11 cellular contexts compared by ENCODE assay signal in genomic region chrX:128106630-128107029, GRCh38. TPM values are rescaled to one million over a fixed set of nuclear protein-coding genes. Genes with fewer than 3 reads are reported as not detected.
DNase-seq lines count a peak whose midpoint lies in the region; ATAC-seq and TF ChIP-seq lines count a peak whose summit lies in the region.
"Had no signal": no experiment of that assay in that cellular context is flagged by ENCODE, and none has a peak within 500 bp of the region (broad histone marks: within the 10 kb centered on the region; RNA-seq: fewer than 3 reads in every experiment).

No MANE protein-coding gene starts in this region.

- H3K4me1 Mint-ChIP-seq in activated T-cell treated with anti-CD3 and anti-CD28 coated beads, Interleukin-2, amount 50 U/mL, for 4 hours (ENCODE audit: low read depth), result no peaks in the 10 kb centered on the region

- H3K27ac ChIP-seq in OCI-LY7 (ENCODE audit: low read depth, low read length, poor library complexity, severe bottlenecking), result no peak overlapping the region
- no peak overlapping the region for H3K27ac ChIP-seq in iPS DF 6.9 (ENCODE audit: low read length)
- H3K27ac ChIP-seq in aorta (ENCODE audit: low read depth in 1 of 2, low read length in 2 of 2), result no peak overlapping the region

- H3K27me3 Mint-ChIP-seq in activated T-cell treated with anti-CD3 and anti-CD28 coated beads, Interleukin-2, amount 50 U/mL, for 4 hours (ENCODE audit: low read depth), result no peaks in the 10 kb centered on the region

- no peak for ATAC-seq in activated T-cell treated with anti-CD3 and anti-CD28 coated beads, Interleukin-2, amount 50 U/mL, for 4 hours
- ATAC-seq in HG02759 (IDR thresholded peaks at IDR 0.05; ENCODE audit: unreplicated experiment) (no peak), aorta (ENCODE audit: low FRiP score) (no peak)
- ATAC-seq: CD8-positive, alpha-beta T cell had no signal

- no peak overlapping the region for H3K4me3 Mint-ChIP-seq in activated T-cell treated with anti-CD3 and anti-CD28 coated beads, Interleukin-2, amount 50 U/mL, for 4 hours
- H3K4me3 Mint-ChIP-seq: activated T-helper 1 cell treated with anti-CD3 and anti-CD28 coated beads, Interleukin-12 subunit alpha, Interleukin-12 subunit beta, Interleukin-2, Interleukin-4 antibody, amounts not matched to agents 30 ng/mL and 10 ng/mL and 1 ng/mL, durations not matched to agents 14 hours and 24 hours and 36 hours; CD8-positive, alpha-beta T cell had no signal

- H3K4me2 ChIP-seq in OCI-LY7 (ENCODE audit: low read length), result no peak overlapping the region

- peak; percentile 45 for TF ChIP-seq CTCF in OCI-LY7 (conservative IDR thresholded peaks at IDR 0.05; ENCODE audit: low read length)

- in situ Hi-C loops in ACHN (cut with HindIII; ENCODE audit: low pct_ligation_motif_present, low pct_unique_long_range_greater_than_20kb, low sequenced_read_pairs), result no loop called here

- H3K27me3 ChIP-seq in iPS DF 6.9 (ENCODE audit: control insufficient read depth, insufficient read depth, low read length), result no peaks in the 10 kb centered on the region
- H3K27me3 ChIP-seq in aorta (ENCODE audit: control insufficient read depth in 1 of 2, insufficient read depth in 2 of 2, low read length in 1 of 2), result no peaks in the 10 kb centered on the region

- CTCF ChIA-PET in OCI-LY7 (lab: Charles Lee; ENCODE audit: unreplicated experiment), result no interaction called here

- H3K79me2 ChIP-seq in OCI-LY7 (ENCODE audit: insufficient read depth, low read depth, low read length), result no peaks in the 10 kb centered on the region

- H3K36me3 Mint-ChIP-seq in activated T-cell treated with anti-CD3 and anti-CD28 coated beads, Interleukin-2, amount 50 U/mL, for 4 hours (ENCODE audit: insufficient read depth), result no peaks in the 10 kb centered on the region
- H3K36me3 Mint-ChIP-seq: CD8-positive, alpha-beta T cell had no signal

- no TSS peak for BruUV-seq in OCI-LY7 (replicated peaks; lab: Mats Ljungman, UMichigan)

- no peaks in the 10 kb centered on the region for H3K9me3 ChIP-seq in OCI-LY7 (ENCODE audit: low read length)
- H3K9me3 ChIP-seq in iPS DF 6.9 (ENCODE audit: control insufficient read depth, insufficient read depth, low read length), result no peaks in the 10 kb centered on the region
- no peaks in the 10 kb centered on the region for H3K9me3 ChIP-seq in aorta (ENCODE audit: control insufficient read depth, low read length)

- peak; percentile 34 for DNase-seq in ACHN
- peak; percentile 9 for DNase-seq in HK-2 (ENCODE audit: unreplicated experiment)
- peak; percentile 0 for DNase-seq in OCI-LY7 (ENCODE audit: low spot score)
- peak; percentile 7 for DNase-seq in iPS DF 6.9 (ENCODE audit: low read depth, low spot score)
- no peak for DNase-seq in activated T-cell treated with anti-CD3 and anti-CD28 coated beads, Interleukin-2, amount 50 U/mL, for 4 hours
- DNase-seq in C1 segment of cervical spinal cord (lab: John Stamatoyannopoulos, UW), result no peak
- no peak for DNase-seq in aorta
- DNase-seq: CD8-positive, alpha-beta T cell had no signal

- WGBS in iPS DF 6.9 (ENCODE audit: insufficient coverage, insufficient read length), result no CpG with 5 or more reads among the region's 1 CpG
- WGBS in aorta, 2 donors, result 9 to 31% methylated on average over 1 of the region's 1 CpG

- POLR2A ChIA-PET in OCI-LY7 (lab: Charles Lee), result no interaction called here

- no peak overlapping the region for H2AFZ ChIP-seq in OCI-LY7 (ENCODE audit: low read length)

- no peaks in the 10 kb centered on the region for H4K20me1 ChIP-seq in OCI-LY7 (ENCODE audit: insufficient read depth, low read length)

- H3K9me2 ChIP-seq in OCI-LY7 (ENCODE audit: insufficient read depth, low read length), result no peaks in the 10 kb centered on the region

- no peaks in the 10 kb centered on the region for H3K9me3 Mint-ChIP-seq in activated T-cell treated with anti-CD3 and anti-CD28 coated beads, Interleukin-2, amount 50 U/mL, for 4 hours
- H3K9me3 Mint-ChIP-seq: activated T-helper 1 cell treated with anti-CD3 and anti-CD28 coated beads, Interleukin-12 subunit alpha, Interleukin-12 subunit beta, Interleukin-2, Interleukin-4 antibody, amounts not matched to agents 30 ng/mL and 10 ng/mL and 1 ng/mL, durations not matched to agents 14 hours and 24 hours and 36 hours; CD8-positive, alpha-beta T cell had no signal

- H3K4me1 ChIP-seq in OCI-LY7 (ENCODE audit: insufficient read depth, low read length, poor library complexity, severe bottlenecking) (no peaks in the 10 kb centered on the region), iPS DF 6.9 (ENCODE audit: control insufficient read depth, insufficient read depth, low read length) (no peaks in the 10 kb centered on the region), aorta (ENCODE audit: control insufficient read depth in 1 of 2, insufficient read depth in 2 of 2, low read length in 2 of 2) (no peaks in the 10 kb centered on the region)

- H3K4me3 ChIP-seq in OCI-LY7 (ENCODE audit: low read depth, low read length, poor library complexity, severe bottlenecking) (no peak overlapping the region), iPS DF 6.9 (ENCODE audit: low read length) (no peak overlapping the region), aorta (ENCODE audit: low read length in 2 of 2) (no peak overlapping the region)

- intact Hi-C loops in OCI-LY7 (cut with micrococcal nuclease; ENCODE audit: unreplicated experiment), result no loop called here
- intact Hi-C loops in aorta (cut with DNase I), result no loop called here

- H3K36me3 ChIP-seq in OCI-LY7 (ENCODE audit: insufficient read depth, low read length) (no peaks in the 10 kb centered on the region), iPS DF 6.9 (ENCODE audit: control insufficient read depth, insufficient read depth, low read length) (no peaks in the 10 kb centered on the region), aorta (ENCODE audit: control insufficient read depth in 1 of 2, insufficient read depth in 2 of 2, low read length in 1 of 2) (no peaks in the 10 kb centered on the region)

RNA-seq across cellular contexts. Expression of gene ACTRT1, which starts 54.4 kb away (rescaled TPM):
- not detected in 2 replicates for total RNA-seq in OCI-LY7 (2014; rRNA removed; shearing (Covaris generic))
- not detected in 2 replicates for total RNA-seq in OCI-LY7 (2022)
- not detected for total RNA-seq in activated T-cell treated with anti-CD3 and anti-CD28 coated beads, Interleukin-2, amount 50 U/mL, for 4 hours
- not detected for total RNA-seq in aorta
- under 1 TPM in 1 of 2 donors, not detected in 1; 0.33 TPM for polyA plus RNA-seq in aorta
- total RNA-seq: activated T-helper 1 cell treated with anti-CD3 and anti-CD28 coated beads, Interleukin-12 subunit alpha, Interleukin-12 subunit beta, Interleukin-2, Interleukin-4 antibody, amounts not matched to agents 30 ng/mL and 10 ng/mL and 1 ng/mL, durations not matched to agents 14 hours and 24 hours and 36 hours; CD8-positive, alpha-beta T cell; mononuclear cell had no signal

Comparison
In these comparisons a context has a peak if more than half of its experiments do, and no peak if none do; other contexts are left out.
1. DNase-seq: peak in ACHN (single experiment), HK-2 (single experiment), OCI-LY7 (single experiment) and iPS DF 6.9 (single experiment); none in activated T-cell treated with anti-CD3 and anti-CD28 coated beads, Interleukin-2, amount 50 U/mL, for 4 hours (single experiment), C1 segment of cervical spinal cord (0 of 14) and aorta (0 of 2).